Comparison of ENCODE assay signal across 14 cellular contexts in genomic region chr9:127392976-127393375, GRCh38. TPM values are rescaled to one million over a fixed set of nuclear protein-coding genes. Genes with fewer than 3 reads are reported as not detected.
A peak's percentile ranks its signal among the peaks of the same experiment; 100 is the strongest.
DNase-seq lines count a peak whose midpoint lies in the region; ATAC-seq and TF ChIP-seq lines count a peak whose summit lies in the region.
"Had no signal": no experiment of that assay in that cellular context is flagged by ENCODE, and none has a peak within 500 bp of the region (broad histone marks: within the 10 kb centered on the region; RNA-seq: fewer than 3 reads in every experiment).

No MANE protein-coding gene starts in this region.

- CTCF ChIA-PET in Panc1 (lab: Charles Lee): no interaction called here

- H3K4me1 ChIP-seq in Panc1 (ENCODE audit: control insufficient read depth, insufficient read depth, low read length) (peaks cover 37% of the 10 kb centered on the region), uterus (peaks cover 0 to 2% of the 10 kb centered on the region in 2 donors), tibial artery (peaks cover 0 to 12% (median 6%) of the 10 kb centered on the region in 4 donors)

- no peaks in the 10 kb centered on the region for H3K36me3 ChIP-seq in Panc1 (ENCODE audit: control insufficient read depth, insufficient read depth, low read length)
- H3K36me3 ChIP-seq in uterus: no peaks in the 10 kb centered on the region
- peaks cover 31 to 46% (median 41%) of the 10 kb centered on the region in 3 donors for H3K36me3 ChIP-seq in tibial artery

- no peak for TF ChIP-seq CTCF in Panc1 (IDR thresholded peaks at IDR 0.05)
- no peak for TF ChIP-seq CTCF in nephron (IDR thresholded peaks at IDR 0.05; ENCODE audit: unreplicated experiment in 3 of 3)
- TF ChIP-seq CTCF in uterus (IDR thresholded peaks at IDR 0.05): no peak
- TF ChIP-seq CTCF in tibial artery (IDR thresholded peaks at IDR 0.05): no peak

- in situ Hi-C loops in Panc1 (cut with HindIII; ENCODE audit: low pct_unique_long_range_greater_than_20kb, low sequenced_read_pairs): no loop called here

- H3K4me3 Mint-ChIP-seq in nephron: no peak overlapping the region
- H3K4me3 Mint-ChIP-seq: CD14-positive monocyte; CD8-positive, alpha-beta memory T cell; HFFc6 had no signal

- H3K9me3 ChIP-seq in Panc1 (ENCODE audit: control insufficient read depth, insufficient read depth, low read depth, low read length) (no peaks in the 10 kb centered on the region), uterus (no peaks in the 10 kb centered on the region), tibial artery (no peaks in the 10 kb centered on the region)

- no peaks in the 10 kb centered on the region for H3K27me3 ChIP-seq in Panc1 (ENCODE audit: control insufficient read depth, insufficient read depth, low read length)
- no peaks in the 10 kb centered on the region for H3K27me3 ChIP-seq in uterus
- no peaks in the 10 kb centered on the region for H3K27me3 ChIP-seq in tibial artery

- intact Hi-C loops in cardiac septum (cut with DNase I): no loop called here
- intact Hi-C loops in Right ventricle myocardium superior (cut with DNase I): loop anchor here (10.0 kb wide), 1 partner anchor 168 kb away; no protein-coding TSS in a partner anchor
- intact Hi-C loops in Panc1 (cut with micrococcal nuclease; ENCODE audit: unreplicated experiment): no loop called here
- intact Hi-C loops in uterus (cut with DNase I; ENCODE audit: low total_unique reads): no loop called here
- intact Hi-C loops in tibial artery (cut with DNase I; ENCODE audit: low total_unique reads): no loop called here

- TF ChIP-seq POLR2A in uterus (IDR thresholded peaks at IDR 0.05): no peak

- peak; percentile 47 for DNase-seq in cardiac septum (ENCODE audit: low spot score)
- no peak for DNase-seq in Right ventricle myocardium superior
- DNase-seq in Panc1 (ENCODE audit: low read depth, low spot score): no peak
- DNase-seq in uterus: peak in 1 of 2 donors; percentile 11
- DNase-seq in tibial artery: no peak
- DNase-seq in activated naive CD4-positive, alpha-beta T cell treated with anti-CD3 and anti-CD28 coated beads, Interleukin-2, amount 50 U/mL, for 16 hours: no peak
- DNase-seq in NOMO-1 (lab: John Stamatoyannopoulos, UW; ENCODE audit: unreplicated experiment in 2 of 2): no peak
- DNase-seq: CD8-positive, alpha-beta memory T cell; DMS53; GF-D8 had no signal

- no peaks in the 10 kb centered on the region for H3K27me3 Mint-ChIP-seq in nephron (ENCODE audit: low read depth)

- POLR2A ChIA-PET in Panc1 (lab: Charles Lee): no interaction called here

- peaks cover 6% of the 10 kb centered on the region for H3K36me3 Mint-ChIP-seq in nephron (ENCODE audit: low read depth)
- H3K36me3 Mint-ChIP-seq: CD14-positive monocyte; CD8-positive, alpha-beta memory T cell had no signal

- H3K9me3 Mint-ChIP-seq in nephron: no peaks in the 10 kb centered on the region
- H3K9me3 Mint-ChIP-seq: CD14-positive monocyte; CD8-positive, alpha-beta memory T cell; HFFc6 had no signal

- BruUV-seq in Panc1 (replicated peaks; lab: Mats Ljungman, UMichigan): no TSS peak

- peak overlapping the region; percentile 27 to 90 (median 65) for H3K27ac Mint-ChIP-seq in nephron
- H3K27ac Mint-ChIP-seq: CD8-positive, alpha-beta memory T cell; HFFc6 had no signal

- peaks cover 27% of the 10 kb centered on the region for H3K4me1 Mint-ChIP-seq in nephron

- H3K4me3 ChIP-seq in Panc1 (ENCODE audit: low read depth in 2 of 2, low read length in 2 of 2) (no peak overlapping the region), uterus (no peak overlapping the region), tibial artery (no peak overlapping the region)

- H3K27ac ChIP-seq in Panc1 (ENCODE audit: low read length): peak overlapping the region; percentile 63
- peak overlapping the region; percentile 40 to 45 for H3K27ac ChIP-seq in uterus
- no peak overlapping the region for H3K27ac ChIP-seq in tibial artery
- H3K27ac ChIP-seq: 22Rv1 had no signal

- ATAC-seq in Right ventricle myocardium superior (ENCODE audit: poor library complexity) (no peak), Panc1 (no peak)

RNA-seq across cellular contexts. Expression of gene SLC2A8, which starts 4.0 kb away (rescaled TPM):
- total RNA-seq in cardiac septum: 14.5 TPM
- total RNA-seq in Right ventricle myocardium superior: 16.6 TPM
- total RNA-seq in Panc1 (2021; ENCODE audit: unreplicated experiment): 55.7 TPM
- polyA plus RNA-seq in Panc1 (2012; ENCODE audit: insufficient read length): 38.1 TPM
- total RNA-seq in uterus: 10 to 100 TPM in 2 of 4 donors, 1 to 10 TPM in 2; 1.8 to 45.1 (median 10.5) TPM

RNA-seq across cellular contexts. Expression of gene ZNF79, which starts 31.2 kb away (rescaled TPM):
- total RNA-seq in cardiac septum: 5.5 TPM
- 5.8 TPM for total RNA-seq in Right ventricle myocardium superior
- 5.4 TPM for total RNA-seq in Panc1 (2021; ENCODE audit: unreplicated experiment)
- 3.5 TPM for polyA plus RNA-seq in Panc1 (2012; ENCODE audit: insufficient read length)
- 10 to 100 TPM in 3 of 4 donors, 1 to 10 TPM in 1; 3.8 to 14.1 (median 13.4) TPM for total RNA-seq in uterus

RNA-seq across cellular contexts. Expression of gene RPL12, which starts 58.2 kb away (rescaled TPM):
- total RNA-seq in cardiac septum: 407 TPM
- 628 TPM for total RNA-seq in Right ventricle myocardium superior
- 951 TPM for total RNA-seq in Panc1 (2021; ENCODE audit: unreplicated experiment)
- polyA plus RNA-seq in Panc1 (2012; ENCODE audit: insufficient read length): 1,315 TPM
- 1,000 to 10,000 TPM in 3 of 4 donors, 100 to 1,000 TPM in 1; 999 to 4,423 (median 2,373) TPM for total RNA-seq in uterus

RNA-seq across cellular contexts. Expression of gene LRSAM1, which starts 58.3 kb away (rescaled TPM):
- total RNA-seq in cardiac septum: 24.4 TPM
- 52.1 TPM for total RNA-seq in Right ventricle myocardium superior
- 15.4 TPM for total RNA-seq in Panc1 (2021; ENCODE audit: unreplicated experiment)
- polyA plus RNA-seq in Panc1 (2012; ENCODE audit: insufficient read length): 21.1 TPM
- total RNA-seq in uterus: 10 to 100 TPM in 2 of 4 donors, 1 to 10 TPM in 2; 6.5 to 25.9 (median 11.3) TPM

Comparison
In these comparisons a context has a peak if more than half of its experiments do, and no peak if none do; other contexts are left out.
1. H3K27ac ChIP-seq: peak in Panc1 (single experiment) and uterus (2 of 2); none in tibial artery (0 of 2).